In genomic region chr6:107466062-107466461, GRCh38 we compare ENCODE assay signal across 24 cellular contexts.
"Had no signal": no experiment of that assay in that cellular context is flagged by ENCODE, and none has a peak within 500 bp of the region (broad histone marks: within the 10 kb centered on the region; RNA-seq: fewer than 3 reads in every experiment).

No MANE protein-coding gene starts in this region.

- H3K4me1 Mint-ChIP-seq: activated CD4-positive, alpha-beta memory T cell treated with anti-CD3 and anti-CD28 coated beads, Interleukin-2, amount 10 ng/mL, durations not matched to agents 7 days and 5 days; activated CD4-positive, alpha-beta T cell treated with anti-CD3 and anti-CD28 coated beads for 36 hours; activated T-helper 17 cell treated with anti-CD3 and anti-CD28 coated beads, Interleukin-2, amount 50 U/mL, for 72 hours; brain; central memory CD8-positive, alpha-beta T cell; T-cell had no signal

- H3K4me3 Mint-ChIP-seq: activated CD4-positive, alpha-beta memory T cell treated with anti-CD3 and anti-CD28 coated beads, Interleukin-2, amount 10 ng/mL, durations not matched to agents 7 days and 5 days; activated CD4-positive, alpha-beta T cell treated with anti-CD3 and anti-CD28 coated beads for 36 hours; activated naive CD4-positive, alpha-beta T cell treated with anti-CD3 and anti-CD28 coated beads for 36 hours; activated naive CD8-positive, alpha-beta T cell; activated T-helper 17 cell treated with anti-CD3 and anti-CD28 coated beads, Interleukin-2, amount 50 U/mL, for 72 hours; brain; central memory CD8-positive, alpha-beta T cell; T-cell had no signal

- ATAC-seq: activated CD4-positive, alpha-beta T cell treated with anti-CD3 and anti-CD28 coated beads for 36 hours; activated T-helper 17 cell treated with anti-CD3 and anti-CD28 coated beads, Interleukin-2, amount 50 U/mL, for 72 hours; T-cell had no signal

- DNase-seq: activated CD4-positive, alpha-beta memory T cell treated with anti-CD3 and anti-CD28 coated beads, Interleukin-2, amount 10 ng/mL, durations not matched to agents 7 days and 5 days; activated CD4-positive, alpha-beta T cell treated with anti-CD3 and anti-CD28 coated beads for 36 hours; activated CD4-positive, alpha-beta T cell treated with anti-CD3 and anti-CD28 coated beads, Interleukin-2, amount 50 U/mL, for 1 hour; activated CD4-positive, CD25-positive, alpha-beta regulatory T cell; activated gamma-delta T cell; activated naive CD4-positive, alpha-beta T cell treated with anti-CD3 and anti-CD28 coated beads for 36 hours; activated T-cell treated with anti-CD3 and anti-CD28 coated beads for 4 hours; activated T-cell treated with anti-CD3 and anti-CD28 coated beads, Interleukin-2, amount 50 U/mL, for 48 hours; amygdala; MM.1S; NCI-H1417; NCI-H1694 treated with DMSO at 0.1 percent for 48 hours; NCI-H2029 treated with DMSO at 0.1 percent for 48 hours; NCI-H2171 treated with DMSO at 0.1 percent for 48 hours; NCI-H226; NCI-H69; T-cell; T-helper 2 cell; T1000 had no signal

- H3K27ac ChIP-seq: SK-N-MC had no signal

- H3K36me3 Mint-ChIP-seq: activated naive CD8-positive, alpha-beta T cell; brain; T-cell had no signal

- H3K4me3 ChIP-seq: SK-N-MC had no signal

- H3K27me3 Mint-ChIP-seq: activated naive CD8-positive, alpha-beta T cell had no signal

- H3K27ac Mint-ChIP-seq: activated CD4-positive, alpha-beta memory T cell treated with anti-CD3 and anti-CD28 coated beads, Interleukin-2, amount 10 ng/mL, durations not matched to agents 7 days and 5 days; activated CD4-positive, alpha-beta T cell treated with anti-CD3 and anti-CD28 coated beads for 36 hours; activated naive CD4-positive, alpha-beta T cell treated with anti-CD3 and anti-CD28 coated beads for 36 hours; activated naive CD8-positive, alpha-beta T cell; activated T-helper 17 cell treated with anti-CD3 and anti-CD28 coated beads, Interleukin-2, amount 50 U/mL, for 72 hours; brain; T-cell had no signal

- H3K9me3 Mint-ChIP-seq: activated CD4-positive, alpha-beta memory T cell treated with anti-CD3 and anti-CD28 coated beads, Interleukin-2, amount 10 ng/mL, durations not matched to agents 7 days and 5 days; activated naive CD4-positive, alpha-beta T cell treated with anti-CD3 and anti-CD28 coated beads for 36 hours; activated T-helper 17 cell treated with anti-CD3 and anti-CD28 coated beads, Interleukin-2, amount 50 U/mL, for 72 hours; brain; central memory CD8-positive, alpha-beta T cell; T-cell had no signal
